ENCODE assay signal across 21 cellular contexts in genomic region chr7:33893377-33893776, GRCh38. TPM values are rescaled to one million over a fixed set of nuclear protein-coding genes. Genes with fewer than 3 reads are reported as not detected.
A peak's percentile ranks its signal among the peaks of the same experiment; 100 is the strongest.
DNase-seq lines count a peak whose midpoint lies in the region; ATAC-seq and TF ChIP-seq lines count a peak whose summit lies in the region.
"Had no signal": no experiment of that assay in that cellular context is flagged by ENCODE, and none has a peak within 500 bp of the region (broad histone marks: within the 10 kb centered on the region; RNA-seq: fewer than 3 reads in every experiment).

No MANE protein-coding gene starts in this region.

- ATAC-seq in lower lobe of right lung (peak; percentile 64 to 74), HG03175 (IDR thresholded peaks at IDR 0.05; ENCODE audit: unreplicated experiment) (no peak)
- ATAC-seq: activated T-cell treated with anti-CD3 and anti-CD28 coated beads, Interleukin-2, amount 50 U/mL, for 72 hours; body of pancreas had no signal

- H3K9me3 ChIP-seq in lower lobe of right lung (no peaks in the 10 kb centered on the region), colonic mucosa (no peaks in the 10 kb centered on the region)
- H3K9me3 ChIP-seq: adrenal gland, body of pancreas, tibial artery had no signal

- TF ChIP-seq CTCF in lower lobe of right lung (IDR thresholded peaks at IDR 0.05) (no peak), colonic mucosa (IDR thresholded peaks at IDR 0.05) (no peak), lower leg skin (IDR thresholded peaks at IDR 0.05) (no peak)

- no peak for TF ChIP-seq POLR2A in lower leg skin (IDR thresholded peaks at IDR 0.05)

- DNase-seq in A172 (ENCODE audit: low spot score): peak; percentile 27
- peak; percentile 99 for DNase-seq in DMS53 treated with DMSO at 0.1 percent for 48 hours (lab: John Stamatoyannopoulos, UW; ENCODE audit: unreplicated experiment)
- DNase-seq in SHP77 (lab: John Stamatoyannopoulos, UW): peak; percentile 47 to 66
- DNase-seq in lower lobe of right lung: no peak
- no peak for DNase-seq in colonic mucosa
- no peak for DNase-seq in lower leg skin (ENCODE audit: low spot score in 2 of 2)
- no peak for DNase-seq in DMS114 treated with DMSO at 0.1 percent for 48 hours (lab: John Stamatoyannopoulos, UW; ENCODE audit: unreplicated experiment)
- DNase-seq: activated CD4-positive, alpha-beta T cell treated with anti-CD3 and anti-CD28 coated beads, Interleukin-2, amount 50 U/mL, for 4 hours; activated CD4-positive, CD25-positive, alpha-beta regulatory T cell; activated naive CD4-positive, alpha-beta T cell treated with Interleukin-2 at 50 U/mL for 16 hours; activated T-cell treated with anti-CD3 and anti-CD28 coated beads, Interleukin-2, amount 50 U/mL, for 72 hours; adrenal gland; body of pancreas; NCI-H1417; NCI-H2029 treated with DMSO at 0.1 percent for 48 hours; nephron progenitor cell; small intestine; stimulated activated CD4-positive, alpha-beta T cell treated with anti-CD3 and anti-CD28 coated beads, Interleukin-1b, Interleukin-23, amount 100 ng/mL, for 48 hours; T1000; tibial artery had no signal

- H3K27ac ChIP-seq in lower lobe of right lung: no peak overlapping the region
- no peak overlapping the region for H3K27ac ChIP-seq in colonic mucosa
- H3K27ac ChIP-seq: adrenal gland, body of pancreas, tibial artery had no signal

- H3K4me3 ChIP-seq in lower lobe of right lung (no peak overlapping the region), colonic mucosa (no peak overlapping the region), lower leg skin (ENCODE audit: low read depth, poor library complexity, severe bottlenecking) (no peak overlapping the region)
- H3K4me3 ChIP-seq: adrenal gland, body of pancreas, tibial artery had no signal

- no peak overlapping the region for H3K9ac ChIP-seq in colonic mucosa (ENCODE audit: low read depth in 2 of 2, low read length in 2 of 2)

- WGBS in lower leg skin, 2 donors: 40 to 44% methylated on average over 4 of the region's 4 CpGs

- H3K4me1 ChIP-seq in lower lobe of right lung: peaks cover 8% of the 10 kb centered on the region
- H3K4me1 ChIP-seq in colonic mucosa: no peaks in the 10 kb centered on the region
- H3K4me1 ChIP-seq: body of pancreas had no signal

- H3K36me3 ChIP-seq in lower lobe of right lung (no peaks in the 10 kb centered on the region), colonic mucosa (no peaks in the 10 kb centered on the region)
- H3K36me3 ChIP-seq: adrenal gland, tibial artery had no signal

- H3K27me3 ChIP-seq in lower lobe of right lung (ENCODE audit: low read depth) (no peaks in the 10 kb centered on the region), colonic mucosa (no peaks in the 10 kb centered on the region)
- H3K27me3 ChIP-seq: adrenal gland, body of pancreas, tibial artery had no signal

- intact Hi-C loops in lower lobe of right lung (cut with DNase I): no loop called here
- intact Hi-C loops in colonic mucosa (cut with DNase I): no loop called here
- intact Hi-C loops in lower leg skin (cut with DNase I; ENCODE audit: low total_unique reads): loop anchor here (10.0 kb wide), 1 partner anchor 139 kb away; no protein-coding TSS in a partner anchor

RNA-seq across cellular contexts. Expression of gene BMPER, which starts 12.0 kb away (rescaled TPM):
- total RNA-seq in A172 (2014; rRNA removed; shearing (Covaris generic)): 0.34 and 0.55 TPM in 2 replicates
- 7.4 TPM for total RNA-seq in lower lobe of right lung
- total RNA-seq in colonic mucosa: 1 to 10 TPM in 1 of 2 donors, under 1 TPM in 1; 0.85 to 1.3 TPM
- total RNA-seq in lower leg skin: under 1 TPM; 0.27 to 0.53 (median 0.34) TPM

Comparison
In these comparisons a context has a peak if more than half of its experiments do, and no peak if none do; other contexts are left out.
1. DNase-seq: peak in A172 (single experiment), DMS53 treated with DMSO at 0.1 percent for 48 hours (single experiment) and SHP77 (2 of 2); none in lower lobe of right lung (single experiment), colonic mucosa (single experiment), lower leg skin (0 of 2) and DMS114 treated with DMSO at 0.1 percent for 48 hours (single experiment).